Comparison of ENCODE assay signal across 20 cellular contexts in the genomic region with DNA sequence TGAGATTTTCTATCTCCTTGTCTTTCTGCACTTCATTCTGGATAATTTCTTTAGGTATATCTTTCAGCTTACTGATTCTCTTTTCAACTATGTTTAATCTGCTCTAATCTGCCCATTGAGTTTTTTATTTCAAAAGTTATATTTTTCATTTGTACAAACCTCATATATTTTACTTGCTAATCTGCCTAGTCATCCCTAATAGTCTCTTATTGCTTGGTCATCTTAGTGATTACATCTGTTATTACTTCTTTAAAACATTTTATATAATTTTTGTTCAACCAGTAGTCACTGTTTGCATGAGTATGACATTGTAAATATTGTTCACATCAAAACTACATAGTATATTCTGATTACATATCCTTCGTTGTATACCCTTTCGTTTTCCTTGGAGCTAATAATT. TPM values are rescaled to one million over a fixed set of nuclear protein-coding genes. Genes with fewer than 3 reads are reported as not detected.
DNase-seq lines count a peak whose midpoint lies in the region; ATAC-seq, FAIRE-seq and TF ChIP-seq lines count a peak whose summit lies in the region.
"Had no signal": no experiment of that assay in that cellular context is flagged by ENCODE, and none has a peak within 500 bp of the region (broad histone marks: within the 10 kb centered on the region; RNA-seq: fewer than 3 reads in every experiment).

No MANE protein-coding gene starts in this region.

- no peak overlapping the region for H4K91ac ChIP-seq in IMR-90 (ENCODE audit: insufficient read depth, low read depth, low read length)

- H2AFZ ChIP-seq in IMR-90 (replicated peaks; ENCODE audit: low read length, poor library complexity) = no peak overlapping the region
- H2AFZ ChIP-seq: GM23248 had no signal

- H3K36me3 ChIP-seq in IMR-90 (ENCODE audit: control insufficient read depth, insufficient read depth, low read length) (peaks cover 1% of the 10 kb centered on the region; the same call in 1 of the 2 replicates), aorta (ENCODE audit: control insufficient read depth in 1 of 2, insufficient read depth in 2 of 2, low read length in 1 of 2) (peaks cover 0 to 1% of the 10 kb centered on the region in 2 donors)
- H3K36me3 ChIP-seq: BE2C had no signal

- ATAC-seq in IMR-90 (ENCODE audit: low read depth) (no peak), HG02798 (IDR thresholded peaks at IDR 0.05; ENCODE audit: poor library complexity, unreplicated experiment) (no peak), aorta (ENCODE audit: low FRiP score) (no peak)

- CTCF ChIA-PET in IMR-90 (lab: Yijun Ruan, JAX) = no interaction called here

- peaks cover 4% of the 10 kb centered on the region; the same call in 1 of the 2 replicates for H3K9me1 ChIP-seq in IMR-90 (ENCODE audit: insufficient read depth, low read length)

- H3K14ac ChIP-seq in IMR-90 (replicated peaks; ENCODE audit: low read depth, low read length) = no peak overlapping the region

- TF ChIP-seq POLR2A in IMR-90 (IDR thresholded peaks at IDR 0.05; ENCODE audit: low read depth, low read length) = no peak

- DNase-seq in IMR-90 = no peak
- DNase-seq in NCI-H526 (lab: John Stamatoyannopoulos, UW) = no peak
- DNase-seq in NCI-H2081 (lab: John Stamatoyannopoulos, UW) = no peak
- no peak for DNase-seq in aorta
- DNase-seq: 8988T; BE2C; CD4-positive, alpha-beta T cell; CD8-positive, alpha-beta memory T cell; DMS 273 treated with DMSO at 0.1 percent for 48 hours; DMS79; EL; GM23248; H7 had no signal

- H3K4ac ChIP-seq in IMR-90 (ENCODE audit: low read depth, low read length) = no peak overlapping the region

- FAIRE-seq in A204.1 (lab: Jason Lieb, UNC) = peak; percentile 14
- FAIRE-seq in G401.6 (lab: Jason Lieb, UNC) = peak; percentile 71
- FAIRE-seq in colon (lab: Jason Lieb, UNC) = peak; percentile 51
- FAIRE-seq: D721Med, H1 had no signal

- H3K9me3 ChIP-seq in IMR-90 (ENCODE audit: control insufficient read depth, insufficient read depth, low read length) (no peaks in the 10 kb centered on the region), aorta (ENCODE audit: control insufficient read depth, low read length) (no peaks in the 10 kb centered on the region)
- H3K9me3 ChIP-seq: BE2C had no signal

- H3K4me3 ChIP-seq in IMR-90 (ENCODE audit: insufficient read depth, low read depth, low read length) (no peak overlapping the region), aorta (ENCODE audit: low read length in 2 of 2) (no peak overlapping the region)
- H3K4me3 ChIP-seq: BLaER1 treated with 17β-estradiol and CSF1 and Interleukin-3, amounts not matched to agents 10 nM and 100 nM; GM23248 had no signal

- H3K4me2 ChIP-seq in IMR-90 (ENCODE audit: low read depth, low read length) = no peak overlapping the region
- H3K4me2 ChIP-seq: BLaER1 treated with 17β-estradiol and CSF1 and Interleukin-3, amounts not matched to agents 10 nM and 100 nM had no signal

- H2BK5ac ChIP-seq in IMR-90 (ENCODE audit: low read depth, low read length, poor library complexity, severe bottlenecking) = peak overlapping the region; percentile 50

- peaks cover 4 to 14% of the 10 kb centered on the region in 2 experiments; a peak in 3 of 4 replicates for H3K79me1 ChIP-seq in IMR-90 (ENCODE audit: low read depth in 1 of 2, low read length in 2 of 2)

- no peak overlapping the region for H3K9ac ChIP-seq in IMR-90 (ENCODE audit: low read depth, low read length)
- H3K9ac ChIP-seq: BLaER1 treated with 17β-estradiol and CSF1 and Interleukin-3, amounts not matched to agents 10 nM and 100 nM; GM23248 had no signal

- H4K20me1 ChIP-seq in IMR-90 (ENCODE audit: insufficient read depth, low read length) = no peaks in the 10 kb centered on the region

- dilution Hi-C loops in IMR-90 (cut with HindIII; ENCODE audit: low sequenced_read_pairs, unreplicated experiment) = no loop called here

- intact Hi-C loops in IMR-90 (cut with micrococcal nuclease) = no loop called here
- intact Hi-C loops in aorta (cut with DNase I) = no loop called here

- H3K4me1 ChIP-seq in IMR-90 (ENCODE audit: control insufficient read depth, insufficient read depth, low read length) (peaks cover 11% of the 10 kb centered on the region), aorta (ENCODE audit: control insufficient read depth in 1 of 2, insufficient read depth in 2 of 2, low read length in 2 of 2) (no peaks in the 10 kb centered on the region)
- H3K4me1 ChIP-seq: BE2C; BLaER1 treated with 17β-estradiol and CSF1 and Interleukin-3, amounts not matched to agents 10 nM and 100 nM had no signal

- no TSS peak for BruUV-seq in IMR-90 (replicated peaks; lab: Mats Ljungman, UMichigan)

- H2BK20ac ChIP-seq in IMR-90 (ENCODE audit: low read depth, low read length) = no peak overlapping the region

- in situ Hi-C loops in IMR-90 (cut with MboI; ENCODE audit: low sequenced_read_pairs) = no loop called here

- H3K27ac ChIP-seq in IMR-90 (ENCODE audit: insufficient read depth, low read length) = no peak overlapping the region
- H3K27ac ChIP-seq in aorta (ENCODE audit: low read depth in 1 of 2, low read length in 2 of 2) = no peak overlapping the region
- H3K27ac ChIP-seq: BLaER1 treated with 17β-estradiol and CSF1 and Interleukin-3, amounts not matched to agents 10 nM and 100 nM; GM23248 had no signal

- no peak overlapping the region for H4K5ac ChIP-seq in IMR-90 (ENCODE audit: low read depth, low read length)

- no peak overlapping the region for H3K56ac ChIP-seq in IMR-90 (ENCODE audit: extremely low read depth, insufficient read depth, low read length)

- TF ChIP-seq CTCF in IMR-90 (conservative IDR thresholded peaks at IDR 0.05; ENCODE audit: low read depth, low read length) = no peak

- no peak overlapping the region for H2BK15ac ChIP-seq in IMR-90 (ENCODE audit: low read depth, low read length)

- H2AK9ac ChIP-seq in IMR-90 (replicated peaks; ENCODE audit: low read depth, low read length, poor library complexity) = no peak overlapping the region

- TF ChIP-seq RAD21 in IMR-90 (IDR thresholded peaks at IDR 0.05; ENCODE audit: low read length) = no peak

- H2AK5ac ChIP-seq in IMR-90 (ENCODE audit: low read depth, low read length) = no peak overlapping the region

- H3K23ac ChIP-seq in IMR-90 (ENCODE audit: low read depth, low read length) = no peak overlapping the region

- H3K18ac ChIP-seq in IMR-90 (ENCODE audit: low read depth, low read length) = no peak overlapping the region

- no peak overlapping the region for H4K8ac ChIP-seq in IMR-90 (ENCODE audit: low read depth in 2 of 2, low read length in 2 of 2)

- POLR2A ChIA-PET in IMR-90 (lab: Charles Lee; ENCODE audit: unreplicated experiment) = no interaction called here

- peaks cover 5% of the 10 kb centered on the region for H3K27me3 ChIP-seq in IMR-90 (ENCODE audit: control insufficient read depth, insufficient read depth, low read length)
- no peaks in the 10 kb centered on the region for H3K27me3 ChIP-seq in aorta (ENCODE audit: control insufficient read depth in 1 of 2, insufficient read depth in 2 of 2, low read length in 1 of 2)
- H3K27me3 ChIP-seq: BE2C had no signal

- H2BK120ac ChIP-seq in IMR-90 (ENCODE audit: low read depth, low read length) = no peak overlapping the region

- WGBS in IMR-90 (ENCODE audit: extremely low coverage in 2 of 2, insufficient read length in 1 of 2), 2 experiments = no CpG with 5 or more reads among the region's 2 CpGs
- 84 to 100% methylated on average over 2 of the region's 2 CpGs for WGBS in aorta, 2 donors

TF ChIP-seq in IMR-90, 13 proteins besides CTCF, POLR2A, EP300 and RAD21:
- TF ChIP-seq NFE2L2 (IDR thresholded peaks at IDR 0.05; ENCODE audit: low read depth, low read length) (peak; percentile 60; the same call in 1 of the 2 replicates), SMC3 (IDR thresholded peaks at IDR 0.05; ENCODE audit: low read depth, low read length) (no peak)

RNA-seq across cellular contexts. Expression of a gene that starts 32.4 kb away (rescaled TPM):
- total RNA-seq in IMR-90 (2012; rRNA removed) = 3.6 and 6.3 TPM in 2 replicates
- 1.3 and 1.6 TPM in 2 replicates for polyA plus RNA-seq in IMR-90 (2012; rRNA removed)
- 0.19 and 0.51 TPM in 2 replicates for polyA plus RNA-seq in IMR-90 (2012; cell fraction: cytosol; rRNA removed)
- 2.3 and 8.6 TPM in 2 replicates for polyA plus RNA-seq in IMR-90 (2012; cell fraction: nucleus; rRNA removed; ENCODE audit: low replicate concordance)
- 10 to 100 TPM; 16.6 to 27.7 TPM for total RNA-seq in aorta
- polyA plus RNA-seq in aorta = 1 to 10 TPM; 1.6 to 9.4 TPM

RNA-seq across cellular contexts. Expression of a gene that starts 44.2 kb away (rescaled TPM):
- total RNA-seq in IMR-90 (2012; rRNA removed) (19.2 and 20.6 TPM in 2 replicates), aorta (10 to 100 TPM; 65.0 to 89.3 TPM)
- polyA plus RNA-seq in IMR-90 (2012; rRNA removed) (42.6 and 49.7 TPM in 2 replicates), aorta (100 to 1,000 TPM in 1 of 2 donors, 10 to 100 TPM in 1; 29.3 to 256 TPM)
- 9.7 and 11.3 TPM in 2 replicates for polyA plus RNA-seq in IMR-90 (2012; cell fraction: cytosol; rRNA removed)
- 201 and 584 TPM in 2 replicates for polyA plus RNA-seq in IMR-90 (2012; cell fraction: nucleus; rRNA removed; ENCODE audit: low replicate concordance)
